ENCODE assay signal across 18 cellular contexts in genomic region chr12:5784626-5785130, GRCh38.
"Had no signal": no experiment of that assay in that cellular context is flagged by ENCODE, and none has a peak within 500 bp of the region (broad histone marks: within the 10 kb centered on the region; RNA-seq: fewer than 3 reads in every experiment).

No MANE protein-coding gene starts in this region.

- DNase-seq: erythroblast; foreskin melanocyte; hippocampal formation; kidney glomerular epithelial cell; mammary epithelial cell; mucosa of descending colon; naive thymus-derived CD8-positive, alpha-beta T cell; pancreas; stimulated activated CD4-positive, alpha-beta T cell treated with anti-CD3 and anti-CD28 coated beads, Interleukin-12 subunit alpha, Interleukin-12 subunit beta, amount 100 ng/mL, for 4 hours; stimulated activated naive CD4-positive, alpha-beta T cell treated with Interleukin-2 at 50 U/mL for 16 hours; upper lobe of left lung had no signal

- H3K4me1 Mint-ChIP-seq: central memory CD8-positive, alpha-beta T cell; naive thymus-derived CD8-positive, alpha-beta T cell; neural crest cell had no signal

- H3K9me3 Mint-ChIP-seq: central memory CD8-positive, alpha-beta T cell; dendritic cell treated with granulocyte-macrophage colony-stimulating factor and Interleukin-4, amounts not matched to agents 40 ng/mL and 50 ng/mL, for 4 days had no signal

- H3K4me3 Mint-ChIP-seq: central memory CD8-positive, alpha-beta T cell; dendritic cell treated with granulocyte-macrophage colony-stimulating factor and Interleukin-4, amounts not matched to agents 40 ng/mL and 50 ng/mL, for 4 days; naive thymus-derived CD8-positive, alpha-beta T cell; neural crest cell had no signal

- H3K27ac Mint-ChIP-seq: dendritic cell treated with granulocyte-macrophage colony-stimulating factor and Interleukin-4, amounts not matched to agents 40 ng/mL and 50 ng/mL, for 4 days; naive thymus-derived CD8-positive, alpha-beta T cell had no signal

- H3K4me3 ChIP-seq: mucosa of descending colon, pancreas, prostate gland, skin epidermis, upper lobe of left lung had no signal

- H3K9me3 ChIP-seq: mucosa of descending colon, pancreas, prostate gland, upper lobe of left lung had no signal

- H3K27ac ChIP-seq: pancreas, prostate gland, skin epidermis, upper lobe of left lung had no signal

- H3K36me3 ChIP-seq: pancreas, prostate gland had no signal

- H3K27me3 ChIP-seq: pancreas, upper lobe of left lung had no signal

- H3K4me1 ChIP-seq: pancreas, prostate gland, upper lobe of left lung had no signal

- H3K36me3 Mint-ChIP-seq: naive thymus-derived CD8-positive, alpha-beta T cell had no signal

- ATAC-seq: left lobe of liver; mucosa of descending colon; naive thymus-derived CD8-positive, alpha-beta T cell; pancreas; sciatic nerve had no signal
